Comparison of ENCODE assay signal across 29 cellular contexts in genomic region chr1:76018045-76018444, GRCh38.
"Had no signal": no experiment of that assay in that cellular context is flagged by ENCODE, and none has a peak within 500 bp of the region (broad histone marks: within the 10 kb centered on the region; RNA-seq: fewer than 3 reads in every experiment).

No MANE protein-coding gene starts in this region.

- H3K27me3 ChIP-seq: body of pancreas, esophagus muscularis mucosa, gastroesophageal sphincter, hepatocyte had no signal

- H3K4me3 ChIP-seq: body of pancreas, esophagus muscularis mucosa, gastroesophageal sphincter, heart right ventricle, hepatocyte had no signal

- H3K36me3 ChIP-seq: esophagus muscularis mucosa, gastroesophageal sphincter, heart right ventricle had no signal

- DNase-seq: activated CD4-positive, alpha-beta memory T cell treated with anti-CD3 and anti-CD28 coated beads for 36 hours; activated CD4-positive, alpha-beta T cell treated with anti-CD3 and anti-CD28 coated beads for 1 hour; activated CD4-positive, alpha-beta T cell treated with anti-CD3 and anti-CD28 coated beads for 4 hours; activated CD4-positive, alpha-beta T cell treated with anti-CD3 and anti-CD28 coated beads, Interleukin-2, amount 50 U/mL, for 1 hour; activated CD8-positive, alpha-beta memory T cell treated with anti-CD3 and anti-CD28 coated beads, Interleukin-2, amount 50 U/mL, for 48 hours; activated gamma-delta T cell; activated naive CD4-positive, alpha-beta T cell; activated naive CD4-positive, alpha-beta T cell treated with anti-CD3 and anti-CD28 coated beads, Interleukin-2, amount 10 ng/mL, durations not matched to agents 7 days and 5 days; activated naive CD8-positive, alpha-beta T cell treated with anti-CD3 and anti-CD28 coated beads, Interleukin-2, amount 10 ng/mL, durations not matched to agents 7 days and 5 days; activated T-cell treated with anti-CD3 and anti-CD28 coated beads for 4 hours; activated T-cell treated with anti-CD3 and anti-CD28 coated beads, Interleukin-2, amount 50 U/mL, for 24 hours; activated T-cell treated with anti-CD3 and anti-CD28 coated beads, Interleukin-2, amount 50 U/mL, for 72 hours; amygdala; aorta; body of pancreas; caudate nucleus; cortex of kidney; dermis blood vessel endothelial cell; effector CD4-positive, alpha-beta T cell; effector memory CD8-positive, alpha-beta T cell; erythroblast; foreskin melanocyte; heart right ventricle; T-helper 2 cell had no signal

- H3K4me2 ChIP-seq: hepatocyte had no signal

- H3K27ac ChIP-seq: body of pancreas, esophagus muscularis mucosa, gastroesophageal sphincter, heart right ventricle, hepatocyte had no signal

- ATAC-seq: activated naive CD4-positive, alpha-beta T cell treated with anti-CD3 and anti-CD28 coated beads, Interleukin-2, amount 50 U/mL, for 72 hours; activated T-cell treated with anti-CD3 and anti-CD28 coated beads, Interleukin-2, amount 50 U/mL, for 72 hours; body of pancreas; effector memory CD8-positive, alpha-beta T cell; gastroesophageal sphincter; heart right ventricle; WTC11 had no signal

- H3K9me3 ChIP-seq: body of pancreas, esophagus muscularis mucosa, gastroesophageal sphincter, heart right ventricle had no signal

- H3K4me1 ChIP-seq: body of pancreas, esophagus muscularis mucosa, gastroesophageal sphincter, heart right ventricle had no signal

- H3K79me2 ChIP-seq: hepatocyte had no signal
